1 cellular context compared by ENCODE assay signal in genomic region chr4:71593306-71593705, GRCh38.
TF ChIP-seq lines count a peak whose summit lies in the region.

No MANE protein-coding gene starts in this region.

TF ChIP-seq in WTC11, 78 proteins besides CTCF, POLR2A, EP300 and RAD21 (continued from another document):
- TF ChIP-seq E2F4 (CRISPR knock-in tag; IDR thresholded peaks at IDR 0.05; ENCODE audit: borderline replicate concordance, low read depth), result no peak
- no peak for TF ChIP-seq IRF2 (CRISPR knock-in tag; IDR thresholded peaks at IDR 0.05; ENCODE audit: borderline replicate concordance, low read depth)
- no peak for TF ChIP-seq FOXP1 (CRISPR knock-in tag; IDR thresholded peaks at IDR 0.05; ENCODE audit: borderline replicate concordance)
- no peak for TF ChIP-seq TEAD1 (CRISPR knock-in tag; IDR thresholded peaks at IDR 0.05)
- no peak for TF ChIP-seq ZNF121 (CRISPR knock-in tag; IDR thresholded peaks at IDR 0.05)
- no peak for TF ChIP-seq ATF3 (CRISPR knock-in tag; conservative IDR thresholded peaks at IDR 0.05)
- TF ChIP-seq AFF4 (CRISPR knock-in tag; IDR thresholded peaks at IDR 0.05; ENCODE audit: borderline replicate concordance), result no peak
- TF ChIP-seq CDX4 (CRISPR knock-in tag; IDR thresholded peaks at IDR 0.05; ENCODE audit: borderline replicate concordance), result no peak
- no peak for TF ChIP-seq TEAD4 (CRISPR knock-in tag; IDR thresholded peaks at IDR 0.05)
- no peak for TF ChIP-seq GTF2I (CRISPR knock-in tag; conservative IDR thresholded peaks at IDR 0.05)
